Comparison of ENCODE assay signal across 15 cellular contexts in the genomic region with DNA sequence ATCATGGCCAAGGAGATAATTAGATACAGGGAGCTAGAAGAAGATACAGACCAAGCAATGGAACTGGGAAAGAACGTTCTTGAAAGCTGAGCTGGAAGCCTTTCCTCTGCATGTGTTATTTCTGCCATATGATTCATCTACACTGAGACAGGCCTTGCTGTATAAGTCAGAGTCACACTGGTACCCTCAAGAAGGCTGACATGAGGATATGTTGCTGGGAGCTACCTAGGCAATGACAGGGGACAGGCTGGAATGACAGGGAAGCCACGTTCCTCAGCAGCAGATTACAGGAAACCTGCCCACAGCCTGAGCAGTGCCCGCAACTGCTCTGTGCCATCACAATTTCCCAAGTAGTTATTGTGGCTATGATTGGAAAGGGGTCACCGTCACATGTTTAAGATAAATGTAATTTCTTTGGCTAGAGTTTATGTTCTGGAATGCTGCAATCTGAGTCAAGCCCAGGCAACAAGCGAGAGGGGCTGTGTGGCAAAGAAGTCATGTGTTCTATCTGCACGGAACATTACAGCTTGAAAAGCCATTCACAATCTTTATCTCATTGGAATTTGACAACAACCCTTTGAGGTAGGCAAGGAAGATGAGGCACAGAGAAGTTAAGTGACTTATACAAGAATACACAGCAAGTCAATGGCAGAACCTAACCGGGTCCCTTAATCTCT.
DNase-seq lines count a peak whose midpoint lies in the region; ATAC-seq, FAIRE-seq and TF ChIP-seq lines count a peak whose summit lies in the region.
"Had no signal": no experiment of that assay in that cellular context is flagged by ENCODE, and none has a peak within 500 bp of the region (broad histone marks: within the 10 kb centered on the region; RNA-seq: fewer than 3 reads in every experiment).

No MANE protein-coding gene starts in this region.

- POLR2A ChIA-PET in AG04450 (lab: Yijun Ruan, JAX) = interaction anchor here (0.7 to 1.2 kb wide), 3 partner anchors 41 to 439 kb away, joined by 3 to 7 read pairs (median 3); no protein-coding TSS in a partner anchor

- H3K4me1 ChIP-seq in left lung (no peaks in the 10 kb centered on the region), GM23338 (ENCODE audit: insufficient read depth) (no peaks in the 10 kb centered on the region)
- H3K4me1 ChIP-seq: A549 had no signal

- intact Hi-C loops in left lung (cut with DNase I) = no loop called here

- H3K27ac ChIP-seq in AG04450 (ENCODE audit: low read depth, low read length) (peak overlapping the region; percentile 79), left lung (peak overlapping the region in 1 of 2 donors; percentile 44), GM23338 (ENCODE audit: low read depth) (no peak overlapping the region)
- H3K27ac ChIP-seq: A549, KMS-11 had no signal

- H3K4me1 Mint-ChIP-seq in GM23338 = no peaks in the 10 kb centered on the region
- H3K4me1 Mint-ChIP-seq: activated naive CD8-positive, alpha-beta T cell treated with anti-CD3 and anti-CD28 coated beads for 36 hours had no signal

- H3K9me3 ChIP-seq in AG04450 (ENCODE audit: control insufficient read depth, insufficient read depth, low read length) (no peaks in the 10 kb centered on the region), MG63 (0 out of 2 replicates have a peak, but pooled peaks cover 2% of the 10 kb centered on the region), left lung (peaks cover 0 to 6% of the 10 kb centered on the region in 2 donors)

- no peaks in the 10 kb centered on the region for H3K36me3 Mint-ChIP-seq in GM23338 (ENCODE audit: low read depth)

- H3K4me3 ChIP-seq in AG04450 (ENCODE audit: low read depth, low read length) = no peak overlapping the region
- no peak overlapping the region for H3K4me3 ChIP-seq in MG63
- H3K4me3 ChIP-seq in left lung = no peak overlapping the region
- H3K4me3 ChIP-seq in H7 (ENCODE audit: insufficient read depth, low read depth, low read length) = no peak overlapping the region
- H3K4me3 ChIP-seq in GM23338 = no peak overlapping the region
- H3K4me3 ChIP-seq: A549 had no signal

- no peak for FAIRE-seq in urothelium cell line (lab: Jason Lieb, UNC)
- FAIRE-seq: A549, endometrium had no signal

- H2AFZ ChIP-seq in GM23338 = no peak overlapping the region

- CTCF ChIA-PET in AG04450 (lab: Charles Lee) = interaction anchor here (1.0 to 4.3 kb wide), 6 partner anchors 9 to 439 kb away, joined by 3 to 19 read pairs (median 4); no protein-coding TSS in a partner anchor

- no peaks in the 10 kb centered on the region for H3K27me3 ChIP-seq in AG04450 (ENCODE audit: control insufficient read depth, insufficient read depth, low read length)
- H3K27me3 ChIP-seq in MG63 = no peaks in the 10 kb centered on the region
- H3K27me3 ChIP-seq in left lung = no peaks in the 10 kb centered on the region
- H3K27me3 ChIP-seq in H7 (ENCODE audit: control insufficient read depth, insufficient read depth, low read length) = no peaks in the 10 kb centered on the region
- no peaks in the 10 kb centered on the region for H3K27me3 ChIP-seq in GM23338 (ENCODE audit: insufficient read depth)

- H3K27me3 Mint-ChIP-seq in GM23338 (ENCODE audit: insufficient read depth, low read depth, poor library complexity) = peaks cover 6% of the 10 kb centered on the region
- H3K27me3 Mint-ChIP-seq: type B pancreatic cell had no signal

- ATAC-seq in left lung = peak; percentile 38
- ATAC-seq in GM23338 = no peak
- ATAC-seq: A549 had no signal

- no peaks in the 10 kb centered on the region for H3K79me2 ChIP-seq in GM23338 (replicated peaks; ENCODE audit: insufficient read depth)

- H4K20me1 ChIP-seq in GM23338 (replicated peaks; ENCODE audit: insufficient read depth) = 0 out of 2 replicates have a peak, but pooled peaks cover 3% of the 10 kb centered on the region

- DNase-seq in AG04450 (ENCODE audit: low read depth, low spot score) (peak; percentile 49), MG63 (peak; percentile 53), dedifferentiated amniotic fluid mesenchymal stem cell (ENCODE audit: extremely low spot score) (peak; percentile 85), left lung (no peak), Ammon's horn (ENCODE audit: low spot score) (no peak), H7 (no peak), urothelium cell line (ENCODE audit: low spot score) (no peak), GM23338 (ENCODE audit: low spot score) (no peak)
- DNase-seq: activated naive CD8-positive, alpha-beta T cell treated with anti-CD3 and anti-CD28 coated beads for 36 hours; naive B cell; NCI-H2081 treated with DMSO at 0.1 percent for 48 hours had no signal

- peaks cover 11% of the 10 kb centered on the region; the same call in 2 of the 3 replicates for H3K9me3 Mint-ChIP-seq in GM23338

- no peaks in the 10 kb centered on the region for H3K9me2 ChIP-seq in GM23338 (ENCODE audit: insufficient read depth)

- no peaks in the 10 kb centered on the region for H3K36me3 ChIP-seq in MG63
- peaks cover 0 to 10% of the 10 kb centered on the region in 2 donors for H3K36me3 ChIP-seq in left lung
- H3K36me3 ChIP-seq in H7 (replicated peaks; ENCODE audit: control insufficient read depth, insufficient read depth, low read length) = no peaks in the 10 kb centered on the region
- no peaks in the 10 kb centered on the region for H3K36me3 ChIP-seq in GM23338 (ENCODE audit: insufficient read depth)

- no peak overlapping the region for H3K4me3 Mint-ChIP-seq in GM23338
- H3K4me3 Mint-ChIP-seq: activated naive CD8-positive, alpha-beta T cell treated with anti-CD3 and anti-CD28 coated beads for 36 hours; naive B cell; type B pancreatic cell had no signal

- H3K27ac Mint-ChIP-seq in GM23338 = no peak overlapping the region
- H3K27ac Mint-ChIP-seq: activated naive CD8-positive, alpha-beta T cell treated with anti-CD3 and anti-CD28 coated beads for 36 hours; type B pancreatic cell had no signal

- no peaks in the 10 kb centered on the region for H3F3A ChIP-seq in GM23338 (replicated peaks; ENCODE audit: low read depth)

- H3K4me2 ChIP-seq in GM23338 = no peak overlapping the region
- H3K4me2 ChIP-seq: A549, KMS-11 had no signal

- TF ChIP-seq CTCF in AG04450 (IDR thresholded peaks at IDR 0.05; ENCODE audit: low read depth, low read length) = no peak
- no peak for TF ChIP-seq CTCF in left lung (IDR thresholded peaks at IDR 0.05)
- no peak for TF ChIP-seq CTCF in GM23338 (conservative IDR thresholded peaks at IDR 0.05; ENCODE audit: low read depth in 2 of 2)

TF ChIP-seq in GM23338, 12 proteins besides CTCF, POLR2A, EP300 and RAD21 (continues in another document):
- TF ChIP-seq ZNF114 (CRISPR knock-in tag; IDR thresholded peaks at IDR 0.05) (no peak), ZNF331 (CRISPR knock-in tag; IDR thresholded peaks at IDR 0.05; ENCODE audit: low read depth) (no peak)
- TF ChIP-seq, protein P1, sequence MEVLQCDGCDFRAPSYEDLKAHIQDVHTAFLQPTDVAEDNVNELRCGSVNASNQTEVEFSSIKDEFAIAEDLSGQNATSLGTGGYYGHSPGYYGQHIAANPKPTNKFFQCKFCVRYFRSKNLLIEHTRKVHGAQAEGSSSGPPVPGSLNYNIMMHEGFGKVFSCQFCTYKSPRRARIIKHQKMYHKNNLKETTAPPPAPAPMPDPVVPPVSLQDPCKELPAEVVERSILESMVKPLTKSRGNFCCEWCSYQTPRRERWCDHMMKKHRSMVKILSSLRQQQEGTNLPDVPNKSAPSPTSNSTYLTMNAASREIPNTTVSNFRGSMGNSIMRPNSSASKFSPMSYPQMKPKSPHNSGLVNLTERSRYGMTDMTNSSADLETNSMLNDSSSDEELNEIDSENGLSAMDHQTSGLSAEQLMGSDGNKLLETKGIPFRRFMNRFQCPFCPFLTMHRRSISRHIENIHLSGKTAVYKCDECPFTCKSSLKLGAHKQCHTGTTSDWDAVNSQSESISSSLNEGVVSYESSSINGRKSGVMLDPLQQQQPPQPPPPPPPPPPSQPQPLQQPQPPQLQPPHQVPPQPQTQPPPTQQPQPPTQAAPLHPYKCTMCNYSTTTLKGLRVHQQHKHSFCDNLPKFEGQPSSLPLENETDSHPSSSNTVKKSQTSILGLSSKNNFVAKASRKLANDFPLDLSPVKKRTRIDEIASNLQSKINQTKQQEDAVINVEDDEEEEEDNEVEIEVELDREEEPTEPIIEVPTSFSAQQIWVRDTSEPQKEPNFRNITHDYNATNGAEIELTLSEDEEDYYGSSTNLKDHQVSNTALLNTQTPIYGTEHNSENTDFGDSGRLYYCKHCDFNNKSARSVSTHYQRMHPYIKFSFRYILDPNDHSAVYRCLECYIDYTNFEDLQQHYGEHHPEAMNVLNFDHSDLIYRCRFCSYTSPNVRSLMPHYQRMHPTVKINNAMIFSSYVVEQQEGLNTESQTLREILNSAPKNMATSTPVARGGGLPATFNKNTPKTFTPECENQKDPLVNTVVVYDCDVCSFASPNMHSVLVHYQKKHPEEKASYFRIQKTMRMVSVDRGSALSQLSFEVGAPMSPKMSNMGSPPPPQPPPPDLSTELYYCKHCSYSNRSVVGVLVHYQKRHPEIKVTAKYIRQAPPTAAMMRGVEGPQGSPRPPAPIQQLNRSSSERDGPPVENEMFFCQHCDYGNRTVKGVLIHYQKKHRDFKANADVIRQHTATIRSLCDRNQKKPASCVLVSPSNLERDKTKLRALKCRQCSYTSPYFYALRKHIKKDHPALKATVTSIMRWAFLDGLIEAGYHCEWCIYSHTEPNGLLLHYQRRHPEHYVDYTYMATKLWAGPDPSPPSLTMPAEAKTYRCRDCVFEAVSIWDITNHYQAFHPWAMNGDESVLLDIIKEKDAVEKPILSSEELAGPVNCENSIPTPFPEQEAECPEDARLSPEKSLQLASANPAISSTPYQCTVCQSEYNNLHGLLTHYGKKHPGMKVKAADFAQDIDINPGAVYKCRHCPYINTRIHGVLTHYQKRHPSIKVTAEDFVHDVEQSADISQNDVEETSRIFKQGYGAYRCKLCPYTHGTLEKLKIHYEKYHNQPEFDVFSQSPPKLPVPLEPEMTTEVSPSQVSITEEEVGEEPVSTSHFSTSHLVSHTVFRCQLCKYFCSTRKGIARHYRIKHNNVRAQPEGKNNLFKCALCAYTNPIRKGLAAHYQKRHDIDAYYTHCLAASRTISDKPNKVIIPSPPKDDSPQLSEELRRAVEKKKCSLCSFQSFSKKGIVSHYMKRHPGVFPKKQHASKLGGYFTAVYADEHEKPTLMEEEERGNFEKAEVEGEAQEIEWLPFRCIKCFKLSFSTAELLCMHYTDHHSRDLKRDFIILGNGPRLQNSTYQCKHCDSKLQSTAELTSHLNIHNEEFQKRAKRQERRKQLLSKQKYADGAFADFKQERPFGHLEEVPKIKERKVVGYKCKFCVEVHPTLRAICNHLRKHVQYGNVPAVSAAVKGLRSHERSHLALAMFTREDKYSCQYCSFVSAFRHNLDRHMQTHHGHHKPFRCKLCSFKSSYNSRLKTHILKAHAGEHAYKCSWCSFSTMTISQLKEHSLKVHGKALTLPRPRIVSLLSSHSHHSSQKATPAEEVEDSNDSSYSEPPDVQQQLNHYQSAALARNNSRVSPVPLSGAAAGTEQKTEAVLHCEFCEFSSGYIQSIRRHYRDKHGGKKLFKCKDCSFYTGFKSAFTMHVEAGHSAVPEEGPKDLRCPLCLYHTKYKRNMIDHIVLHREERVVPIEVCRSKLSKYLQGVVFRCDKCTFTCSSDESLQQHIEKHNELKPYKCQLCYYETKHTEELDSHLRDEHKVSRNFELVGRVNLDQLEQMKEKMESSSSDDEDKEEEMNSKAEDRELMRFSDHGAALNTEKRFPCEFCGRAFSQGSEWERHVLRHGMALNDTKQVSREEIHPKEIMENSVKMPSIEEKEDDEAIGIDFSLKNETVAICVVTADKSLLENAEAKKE (CRISPR knock-in tag; IDR thresholded peaks at IDR 0.05) = no peak

Comparison
In these comparisons a context has a peak if more than half of its experiments do, and no peak if none do; other contexts are left out.
1. DNase-seq: peak in AG04450 (single experiment), MG63 (single experiment) and dedifferentiated amniotic fluid mesenchymal stem cell (single experiment); none in left lung (0 of 2), Ammon's horn (single experiment), H7 (single experiment), urothelium cell line (single experiment) and GM23338 (single experiment).